Comparison of ENCODE assay signal across 8 cellular contexts in the genomic region with DNA sequence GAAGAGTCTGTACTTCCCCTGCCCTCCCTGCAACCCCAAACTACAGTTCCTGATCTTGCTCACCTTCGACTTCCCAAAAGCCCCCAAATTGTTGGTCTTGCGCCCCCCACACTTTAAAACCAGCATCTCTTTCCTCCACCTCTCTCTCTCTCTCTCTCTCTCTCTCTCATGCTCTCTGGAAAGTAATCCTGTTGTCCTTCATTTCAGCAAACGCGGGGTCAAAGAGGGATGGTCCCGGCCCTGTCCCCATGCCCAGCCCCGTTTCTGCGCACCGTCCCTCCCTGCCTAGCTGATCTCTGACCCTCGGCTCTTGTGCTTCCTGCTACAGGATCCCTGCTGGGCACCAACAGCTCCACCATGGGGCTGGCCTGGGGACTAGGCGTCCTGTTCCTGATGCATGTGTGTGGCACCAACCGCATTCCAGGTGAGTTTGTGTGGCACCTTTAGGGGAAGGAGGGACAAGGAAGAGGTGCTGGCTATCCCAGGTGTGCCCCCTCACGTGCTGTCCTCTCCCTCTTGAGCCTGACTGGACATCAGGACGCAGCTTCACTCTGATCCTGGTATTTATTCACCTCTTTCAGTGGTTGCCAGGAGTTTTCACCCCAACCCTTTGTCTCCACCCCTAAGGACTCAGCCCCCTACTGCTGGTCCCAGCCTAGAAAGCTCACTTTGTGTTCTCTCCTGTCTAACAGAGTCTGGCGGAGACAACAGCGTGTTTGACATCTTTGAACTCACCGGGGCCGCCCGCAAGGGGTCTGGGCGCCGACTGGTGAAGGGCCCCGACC. TPM values are rescaled to one million over a fixed set of nuclear protein-coding genes. Genes with fewer than 3 reads are reported as not detected.
DNase-seq lines count a peak whose midpoint lies in the region; FAIRE-seq and TF ChIP-seq lines count a peak whose summit lies in the region.

No MANE protein-coding gene starts in this region.

- TF ChIP-seq POLR2A in Peyer's patch (IDR thresholded peaks at IDR 0.05) (peak in 1 of 2 donors; percentile 44), H1 (IDR thresholded peaks at IDR 0.05; ENCODE audit: control extremely low read depth in 1 of 2, low read depth in 2 of 2, low read length in 2 of 2) (peak; percentile 24 to 67; a peak in 2 of 3 replicates)

- H2BK5ac ChIP-seq in H1 (ENCODE audit: low read depth, low read length), result no peak overlapping the region

- H3K27ac ChIP-seq in Peyer's patch, result peak overlapping the region; percentile 71 to 90 (median 82)
- H3K27ac ChIP-seq in H1 (ENCODE audit: low read depth, low read length), result 0 out of 2 replicates have a peak overlapping the region, but pooled peaks have one; percentile 57
- peak overlapping the region; percentile 73 to 88 for H3K27ac ChIP-seq in mucosa of rectum (ENCODE audit: low read depth in 2 of 2, low read length in 2 of 2)
- no peak overlapping the region for H3K27ac ChIP-seq in Karpas-422 (ENCODE audit: low read length)

- H3K4me2 ChIP-seq in H1 (ENCODE audit: insufficient read depth in 1 of 2, low read depth in 2 of 2, low read length in 2 of 2), result peak overlapping the region; percentile 70 to 91
- no peak overlapping the region for H3K4me2 ChIP-seq in Karpas-422 (ENCODE audit: low read depth, low read length, poor library complexity, severe bottlenecking)

- WGBS in H1 (ENCODE audit: extremely low coverage in 1 of 2, insufficient coverage in 1 of 2, insufficient read length in 1 of 2, insufficient replicate concordance in 2 of 2, low coverage in 1 of 2, low lambda C conversion rate in 2 of 2, missing lambda C conversion rate in 1 of 2), 2 experiments, result 50% methylated on average over 21 of the region's 21 CpGs; no CpG with 5 or more reads in 1 of the 2 experiments

- no peak overlapping the region for H3K4ac ChIP-seq in H1 (replicated peaks; ENCODE audit: insufficient read length, low read depth, low read length)

- H2BK120ac ChIP-seq in H1 (replicated peaks; ENCODE audit: low read depth, low read length), result no peak overlapping the region

- no peak overlapping the region for H4K91ac ChIP-seq in H1 (replicated peaks; ENCODE audit: insufficient read length, low read length)

- TF ChIP-seq RAD21 in H1 (IDR thresholded peaks at IDR 0.05 in 1 of 2, conservative IDR thresholded peaks at IDR 0.05 in 1 of 2; ENCODE audit: low read depth in 2 of 2, low read length in 2 of 2), result peak; percentile 33 to 40

- TF ChIP-seq CTCF in Peyer's patch (IDR thresholded peaks at IDR 0.05) (peak in 4 of 6 experiments; percentile 33 to 72 (median 70)), H1 (IDR thresholded peaks at IDR 0.05; ENCODE audit: control extremely low read depth in 1 of 3, insufficient read depth in 1 of 3, low read depth in 1 of 3, low read length in 3 of 3) (peak; percentile 17 to 50 (median 30); a peak in 3 of 4 replicates)

- peaks cover 10% of the 10 kb centered on the region for H3K23me2 ChIP-seq in H1 (ENCODE audit: low read depth, low read length)

- H2AFZ ChIP-seq in H1 (ENCODE audit: low read length) (no peak overlapping the region), Karpas-422 (ENCODE audit: low read length) (no peak overlapping the region)

- H3K36me3 ChIP-seq in Peyer's patch (peaks cover 0 to 49% (median 0%) of the 10 kb centered on the region in 3 donors), H1 (ENCODE audit: control insufficient read depth in 2 of 4, insufficient read depth in 4 of 4, low read length in 3 of 4) (peaks cover 22 to 43% (median 34%) of the 10 kb centered on the region in 4 experiments), mucosa of rectum (ENCODE audit: control insufficient read depth in 2 of 2, insufficient read depth in 2 of 2, low read length in 2 of 2) (peaks cover 43 to 45% of the 10 kb centered on the region in 2 donors), Karpas-422 (ENCODE audit: insufficient read depth, low read length) (no peaks in the 10 kb centered on the region)

- no peak overlapping the region for H2AK5ac ChIP-seq in H1 (ENCODE audit: low read depth, low read length)

- CTCF ChIA-PET in H1 (lab: Charles Lee; ENCODE audit: partially characterized antibody), result interaction anchor here (0.6 to 3.5 kb wide), 22 partner anchors 10 to 1018 kb away, joined by 3 to 18 read pairs (median 5); a partner anchor contains a TSS

- H3K27me3 ChIP-seq in Peyer's patch, result no peaks in the 10 kb centered on the region
- peaks cover 0 to 5% (median 0%) of the 10 kb centered on the region in 4 experiments; a peak in 2 of 7 replicates for H3K27me3 ChIP-seq in H1 (replicated peaks in 1 of 4; ENCODE audit: control insufficient read depth in 3 of 4, extremely low read depth in 1 of 4, insufficient read depth in 3 of 4, low read length in 3 of 4)
- H3K27me3 ChIP-seq in mucosa of rectum (ENCODE audit: control insufficient read depth in 2 of 2, insufficient read depth in 2 of 2, low read length in 2 of 2), result no peaks in the 10 kb centered on the region
- H3K27me3 ChIP-seq in Karpas-422 (ENCODE audit: low read length), result 0 out of 2 replicates have a peak, but pooled peaks cover 2% of the 10 kb centered on the region

- H4K20me1 ChIP-seq in H1 (replicated peaks in 1 of 2; ENCODE audit: control insufficient read depth in 1 of 2, insufficient read depth in 2 of 2, low read length in 2 of 2) (peaks cover 0 to 2% of the 10 kb centered on the region in 2 experiments), Karpas-422 (ENCODE audit: insufficient read depth, low read depth, low read length) (no peaks in the 10 kb centered on the region)

- no peak overlapping the region for H2BK20ac ChIP-seq in H1 (ENCODE audit: low read length)

- DNase-seq in NCI-H146 (lab: John Stamatoyannopoulos, UW) (peak; percentile 8), NCI-H146 treated with DMSO at 0.1 percent for 48 hours (lab: John Stamatoyannopoulos, UW; ENCODE audit: unreplicated experiment) (no peak), Peyer's patch (peak in 2 of 3 donors; percentile 82 to 86), H1 (ENCODE audit: low read depth in 1 of 2, low spot score in 2 of 2) (no peak), NCI-H2029 treated with DMSO at 0.1 percent for 48 hours (lab: John Stamatoyannopoulos, UW) (no peak), Karpas-422 (no peak), GM19238 (ENCODE audit: insufficient read length, low spot score) (no peak)

- no peak overlapping the region for H4K5ac ChIP-seq in H1 (ENCODE audit: insufficient read length, low read depth, low read length)

- H3K4me3 ChIP-seq in Peyer's patch, result peak overlapping the region; percentile 37 to 79 (median 60)
- H3K4me3 ChIP-seq in H1 (ENCODE audit: extremely low read depth in 1 of 4, insufficient read depth in 2 of 4, low read depth in 3 of 4, low read length in 4 of 4), result peak overlapping the region; percentile 58 to 81 (median 79)
- peak overlapping the region; percentile 89 to 92 for H3K4me3 ChIP-seq in mucosa of rectum (ENCODE audit: low read length in 2 of 2)
- H3K4me3 ChIP-seq in Karpas-422 (ENCODE audit: low read length), result no peak overlapping the region

- H4K8ac ChIP-seq in H1 (ENCODE audit: extremely low read depth, insufficient read depth, low read length), result peak overlapping the region; percentile 85; the same call in 1 of the 2 replicates

- peak overlapping the region; percentile 63 to 80 (median 76) for H3K9ac ChIP-seq in H1 (replicated peaks in 1 of 4; ENCODE audit: extremely low read depth in 1 of 4, low read depth in 3 of 4, low read length in 3 of 4)
- H3K9ac ChIP-seq in mucosa of rectum (ENCODE audit: low read depth in 1 of 2, low read length in 2 of 2), result peak overlapping the region; percentile 81 to 90
- no peak overlapping the region for H3K9ac ChIP-seq in Karpas-422 (ENCODE audit: low read length)

- H3K79me1 ChIP-seq in H1 (ENCODE audit: low read depth, low read length), result 0 out of 2 replicates have a peak, but pooled peaks cover 3% of the 10 kb centered on the region

- H3K23ac ChIP-seq in H1 (ENCODE audit: insufficient read length), result no peak overlapping the region

- POLR2A ChIA-PET in H1 (lab: Charles Lee; ENCODE audit: partially characterized antibody), result interaction anchor here (0.6 to 6.3 kb wide), 46 partner anchors 11 to 1156 kb away, joined by 3 to 117 read pairs (median 6); a partner anchor contains a TSS

- H3K9me3 ChIP-seq in Peyer's patch, result no peaks in the 10 kb centered on the region
- no peaks in the 10 kb centered on the region for H3K9me3 ChIP-seq in H1 (ENCODE audit: insufficient read depth in 2 of 2, low read depth in 1 of 2, low read length in 1 of 2)
- H3K9me3 ChIP-seq in mucosa of rectum (ENCODE audit: control insufficient read depth in 2 of 2, low read length in 2 of 2), result no peaks in the 10 kb centered on the region
- H3K9me3 ChIP-seq in Karpas-422 (ENCODE audit: low read length), result no peaks in the 10 kb centered on the region

- no peak for FAIRE-seq in H1 (lab: Jason Lieb, UNC)

- H3K79me2 ChIP-seq in H1 (ENCODE audit: control insufficient read depth in 1 of 2, insufficient read depth in 2 of 2, low read length in 2 of 2) (peaks cover 0 to 20% of the 10 kb centered on the region in 2 experiments; a peak in 2 of 4 replicates), Karpas-422 (ENCODE audit: low read length) (no peaks in the 10 kb centered on the region)

- no peak overlapping the region for H3K14ac ChIP-seq in H1 (ENCODE audit: insufficient read length)

- H3K4me1 ChIP-seq in Peyer's patch, result peaks cover 0 to 41% (median 0%) of the 10 kb centered on the region in 4 donors
- H3K4me1 ChIP-seq in H1 (replicated peaks in 1 of 4; ENCODE audit: control insufficient read depth in 3 of 4, insufficient read depth in 4 of 4, low read length in 3 of 4), result peaks cover 9 to 24% (median 11%) of the 10 kb centered on the region in 4 experiments
- H3K4me1 ChIP-seq in mucosa of rectum (ENCODE audit: control insufficient read depth in 2 of 2, insufficient read depth in 2 of 2, low read length in 2 of 2), result peaks cover 42 to 56% of the 10 kb centered on the region in 2 donors
- H3K4me1 ChIP-seq in Karpas-422 (ENCODE audit: low read length), result no peaks in the 10 kb centered on the region

- no peak for TF ChIP-seq EP300 in H1 (IDR thresholded peaks at IDR 0.05; ENCODE audit: borderline replicate concordance in 1 of 2, low read depth in 2 of 2, low read length in 2 of 2)

- no peaks in the 10 kb centered on the region for H3K9me2 ChIP-seq in Karpas-422 (replicated peaks; ENCODE audit: insufficient read depth, low read length)

- no peak overlapping the region for H2BK15ac ChIP-seq in H1 (ENCODE audit: low read length)

- H2BK12ac ChIP-seq in H1 (ENCODE audit: low read depth, low read length), result peak overlapping the region; percentile 30; the same call in 1 of the 2 replicates

- peak overlapping the region; percentile 49; the same call in 1 of the 2 replicates for H3K18ac ChIP-seq in H1 (ENCODE audit: extremely low read depth, low read length)

- no peak overlapping the region for H3K56ac ChIP-seq in H1 (replicated peaks; ENCODE audit: insufficient read length, low read depth, low read length)

RNA-seq across cellular contexts. Expression of a gene that starts 0.8 kb away (rescaled TPM):
- total RNA-seq in Peyer's patch, result 100 to 1,000 TPM in 3 of 4 donors, 10 to 100 TPM in 1; 68.7 to 784 (median 139) TPM
- total RNA-seq in H1 (2021; fragmentation: NEBNext Ultra II Directional; extraction: Animal tissue kit (Norgen Biotek cat#: 25700)), result 63.3 and 66.7 TPM in 2 replicates
- polyA plus RNA-seq in H1 (2011; rRNA removed), result 10.3 and 21.7 TPM in 2 replicates
- 10.6 TPM for polyA plus RNA-seq in H1 (2011; cell fraction: cytosol; rRNA removed)
- 92.0 TPM for polyA plus RNA-seq in H1 (2011; cell fraction: nucleus; rRNA removed)
- polyA plus RNA-seq in H1 (2012, experiment 1 of 2), result 14.3 to 28.9 TPM (median 22.0 TPM) in 4 replicates
- polyA plus RNA-seq in H1 (2012, experiment 2 of 2), result 1.6 TPM
- 19.2 TPM for polyA plus RNA-seq in H1 (2013, experiment 1 of 2)
- polyA plus RNA-seq in H1 (2013, experiment 2 of 2), result 20.2 TPM
- 87.9 and 131 TPM in 2 replicates for polyA minus RNA-seq in H1 (2011; rRNA and poly(A)+ RNA removed)
- polyA minus RNA-seq in H1 (2011; cell fraction: cytosol; rRNA and poly(A)+ RNA removed), result 100 TPM
- polyA minus RNA-seq in H1 (2011; cell fraction: nucleus; rRNA and poly(A)+ RNA removed), result 293 TPM
- total RNA-seq in Karpas-422 (2014; rRNA removed; shearing (Covaris generic); ENCODE audit: low replicate concordance), result not detected in 2 replicates

Comparison
In these comparisons a context has a peak if more than half of its experiments do, and no peak if none do; other contexts are left out.
1. DNase-seq: peak in NCI-H146 (single experiment) and Peyer's patch (2 of 3); none in NCI-H146 treated with DMSO at 0.1 percent for 48 hours (single experiment), H1 (0 of 2), NCI-H2029 treated with DMSO at 0.1 percent for 48 hours (single experiment), Karpas-422 (single experiment) and GM19238 (single experiment).
2. RNA of a gene that starts 0.8 kb away (total RNA-seq): 68.7 to 784 TPM in Peyer's patch and 63.3 to 66.7 TPM in H1; not detected in Karpas-422; every median in the first group is over 10 times any median in the second.